ENCODE assay signal across 16 cellular contexts in the genomic region with DNA sequence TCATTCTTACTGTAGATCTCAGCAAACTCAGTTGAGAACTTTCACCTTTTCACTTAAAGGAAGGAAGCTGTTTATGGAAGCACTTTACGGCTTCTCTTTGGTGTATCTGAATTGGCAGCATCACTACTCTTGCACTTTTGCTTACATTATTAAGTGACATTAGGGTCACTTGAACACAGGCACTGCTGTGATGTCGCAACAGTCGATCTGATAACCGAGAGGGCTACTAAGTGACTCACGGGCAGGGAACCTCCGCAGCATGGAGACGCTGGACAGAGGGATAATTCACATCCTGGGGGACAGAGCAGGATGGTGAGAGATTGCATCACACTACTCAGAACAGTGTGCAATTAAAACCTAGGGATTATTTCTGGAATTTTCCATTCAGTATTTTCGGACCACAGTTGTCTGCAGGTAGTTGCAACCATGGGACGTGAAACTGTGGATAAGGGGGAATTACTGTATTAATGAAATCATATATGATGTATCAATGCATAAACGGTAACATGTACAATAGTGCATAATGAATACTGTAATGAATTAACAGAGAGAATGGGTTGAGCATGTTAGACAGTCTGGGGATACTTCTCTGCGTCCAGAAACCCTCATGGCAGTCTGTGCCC. TPM values are rescaled to one million over a fixed set of nuclear protein-coding genes. Genes with fewer than 3 reads are reported as not detected.
A peak's percentile ranks its signal among the peaks of the same experiment; 100 is the strongest.
DNase-seq lines count a peak whose midpoint lies in the region; ATAC-seq and TF ChIP-seq lines count a peak whose summit lies in the region.
"Had no signal": no experiment of that assay in that cellular context is flagged by ENCODE, and none has a peak within 500 bp of the region (broad histone marks: within the 10 kb centered on the region; RNA-seq: fewer than 3 reads in every experiment).

No MANE protein-coding gene starts in this region.

- DNase-seq in HCT116 (ENCODE audit: low read depth, low spot score) (no peak), SK-N-SH (no peak), foreskin fibroblast (peak; percentile 78 to 79), ureter (ENCODE audit: low spot score) (peak; percentile 64), NCI-H2081 treated with DMSO at 0.1 percent for 48 hours (lab: John Stamatoyannopoulos, UW) (no peak)
- DNase-seq: activated naive CD4-positive, alpha-beta T cell treated with anti-CD3 and anti-CD28 coated beads for 36 hours; cortex of kidney; Karpas-422; natural killer cell; NCI-H2171 treated with DMSO at 0.1 percent for 48 hours; Peyer's patch; T-helper 9 cell; testis had no signal

- BruUV-seq in HCT116 (replicated peaks; lab: Mats Ljungman, UMichigan) = no TSS peak

- RAD21 ChIA-PET in HCT116 (lab: Charles Lee; ENCODE audit: low non-redundant PET in 1 of 2, low total read pairs in 2 of 2, uncharacterized antibody in 2 of 2, unreplicated experiment in 2 of 2) = no interaction called here

- no peak for ATAC-seq in HCT116
- ATAC-seq in HG02763 (IDR thresholded peaks at IDR 0.05; ENCODE audit: unreplicated experiment) = no peak
- no peak for ATAC-seq in GM21717 (IDR thresholded peaks at IDR 0.05; ENCODE audit: unreplicated experiment)
- ATAC-seq: natural killer cell had no signal

- no peak overlapping the region for H3K9ac ChIP-seq in HCT116 (ENCODE audit: low read length)
- no peak overlapping the region for H3K9ac ChIP-seq in SK-N-SH

- no peaks in the 10 kb centered on the region for H3K79me2 ChIP-seq in HCT116 (ENCODE audit: insufficient read depth, low read length)
- no peaks in the 10 kb centered on the region for H3K79me2 ChIP-seq in SK-N-SH (ENCODE audit: insufficient read depth)

- no peaks in the 10 kb centered on the region for H3F3A ChIP-seq in SK-N-SH (replicated peaks; ENCODE audit: insufficient read depth)

- H3K4me1 ChIP-seq in HCT116 (ENCODE audit: control insufficient read depth in 1 of 2, insufficient read depth in 2 of 2, low read length in 2 of 2) (peaks cover 0 to 12% of the 10 kb centered on the region in 2 experiments; a peak in 2 of 4 replicates), SK-N-SH (ENCODE audit: control insufficient read depth in 1 of 2, insufficient read depth in 2 of 2, low read depth in 1 of 2, low read length in 1 of 2) (no peaks in the 10 kb centered on the region; a peak in 1 of 4 replicates)
- H3K4me1 ChIP-seq: HAP-1, Peyer's patch, testis had no signal

- TF ChIP-seq CTCF in HCT116 (IDR thresholded peaks at IDR 0.05 in 2 of 3, conservative IDR thresholded peaks at IDR 0.05 in 1 of 3; ENCODE audit: borderline replicate concordance in 1 of 3, insufficient read depth in 1 of 3, low read depth in 2 of 3, low read length in 2 of 3) = no peak
- no peak for TF ChIP-seq CTCF in SK-N-SH (IDR thresholded peaks at IDR 0.05)
- TF ChIP-seq CTCF in foreskin fibroblast (IDR thresholded peaks at IDR 0.05; ENCODE audit: low read depth, low read length) = no peak

- H4K20me1 ChIP-seq in HCT116 (ENCODE audit: insufficient read depth) (no peaks in the 10 kb centered on the region), SK-N-SH (ENCODE audit: insufficient read depth) (no peaks in the 10 kb centered on the region)

- CTCF ChIA-PET in HCT116 (lab: Charles Lee) (no interaction called here), SK-N-SH (lab: Yijun Ruan, JAX) (interaction anchor here (1.2 to 2.7 kb wide), 4 partner anchors 31 to 267 kb away, joined by 3 to 9 read pairs (median 4); partner anchors contain the start of gene WRAP53)

- H3K36me3 ChIP-seq in HCT116 (ENCODE audit: control insufficient read depth in 1 of 2, insufficient read depth in 2 of 2, low read length in 2 of 2) = no peaks in the 10 kb centered on the region
- no peaks in the 10 kb centered on the region for H3K36me3 ChIP-seq in SK-N-SH (replicated peaks in 1 of 2; ENCODE audit: control insufficient read depth in 1 of 2, insufficient read depth in 2 of 2, low read length in 1 of 2)
- H3K36me3 ChIP-seq: HAP-1, Peyer's patch had no signal

- H2AFZ ChIP-seq in HCT116 (ENCODE audit: low read depth, low read length, poor library complexity, severe bottlenecking) = no peak overlapping the region
- no peak overlapping the region for H2AFZ ChIP-seq in SK-N-SH (ENCODE audit: low read depth)

- no peak overlapping the region for H3K4me2 ChIP-seq in HCT116 (ENCODE audit: low read length)
- no peak overlapping the region for H3K4me2 ChIP-seq in SK-N-SH

- H3K27me3 ChIP-seq in HCT116 (ENCODE audit: insufficient read depth, low read length) (0 out of 2 replicates have a peak, but pooled peaks cover under 1% of the 10 kb centered on the region), SK-N-SH (ENCODE audit: insufficient read depth) (no peaks in the 10 kb centered on the region; the same call in 1 of the 2 replicates)
- H3K27me3 ChIP-seq: Peyer's patch, testis had no signal

- H3K27ac ChIP-seq in HCT116 (ENCODE audit: low read depth, low read length) (no peak overlapping the region), SK-N-SH (ENCODE audit: low read depth in 2 of 2, low read length in 1 of 2) (no peak overlapping the region)
- H3K27ac ChIP-seq: Peyer's patch, testis had no signal

- intact Hi-C loops in HCT116 (cut with micrococcal nuclease) = no loop called here

- no peak for TF ChIP-seq POLR2A in HCT116 (IDR thresholded peaks at IDR 0.05; ENCODE audit: borderline replicate concordance, extremely low read depth, insufficient read depth, insufficient read length)

- 47% methylated on average over 7 of the region's 11 CpGs for WGBS in SK-N-SH (ENCODE audit: low lambda C conversion rate)

- TF ChIP-seq EP300 in SK-N-SH (IDR thresholded peaks at IDR 0.05; ENCODE audit: borderline replicate concordance in 1 of 2, low read depth in 1 of 2, low read length in 1 of 2) = no peak

- TF ChIP-seq RAD21 in HCT116 (IDR thresholded peaks at IDR 0.05; ENCODE audit: low read depth) (no peak), SK-N-SH (IDR thresholded peaks at IDR 0.05; ENCODE audit: low read length) (no peak)

- H3K4me3 ChIP-seq in HCT116 (replicated peaks in 1 of 2; ENCODE audit: low read depth in 1 of 2, low read length in 2 of 2) (no peak overlapping the region), SK-N-SH (ENCODE audit: low read depth in 2 of 2, low read length in 1 of 2) (no peak overlapping the region), foreskin fibroblast (ENCODE audit: low read depth in 1 of 2, low read length in 2 of 2) (no peak overlapping the region)
- H3K4me3 ChIP-seq: HAP-1, Peyer's patch, testis had no signal

- H3K9me3 ChIP-seq in HCT116 (ENCODE audit: control insufficient read depth in 1 of 2, insufficient read depth in 1 of 2, low read depth in 1 of 2, low read length in 2 of 2) (no peaks in the 10 kb centered on the region), SK-N-SH (no peaks in the 10 kb centered on the region)
- H3K9me3 ChIP-seq: HAP-1, Peyer's patch, testis had no signal

- H3K9me2 ChIP-seq in HCT116 (ENCODE audit: insufficient read depth) (no peaks in the 10 kb centered on the region), SK-N-SH (no peaks in the 10 kb centered on the region)

- POLR2A ChIA-PET in HCT116 (lab: Charles Lee) (no interaction called here), SK-N-SH (lab: Yijun Ruan, JAX) (no interaction called here)

TF ChIP-seq in HCT116, 20 proteins besides CTCF, POLR2A, EP300 and RAD21:
- no peak for TF ChIP-seq JUND (IDR thresholded peaks at IDR 0.05)
- TF ChIP-seq SP1 (IDR thresholded peaks at IDR 0.05; ENCODE audit: low read depth) = peak; percentile 32
- no peak for TF ChIP-seq TCF7L2 (IDR thresholded peaks at IDR 0.05; ENCODE audit: borderline replicate concordance, extremely low read depth, insufficient read depth, insufficient read length)
- TF ChIP-seq ELF1 (IDR thresholded peaks at IDR 0.05; ENCODE audit: borderline replicate concordance, low read depth) = no peak
- TF ChIP-seq CEBPB (IDR thresholded peaks at IDR 0.05; ENCODE audit: low read depth) = peak; percentile 89

TF ChIP-seq in SK-N-SH, 30 proteins besides CTCF, POLR2A, EP300 and RAD21 (continues in another document):
- TF ChIP-seq NRF1 (IDR thresholded peaks at IDR 0.05; ENCODE audit: low read depth, low read length) (no peak), TAF1 (IDR thresholded peaks at IDR 0.05; ENCODE audit: borderline replicate concordance, low read depth, low read length) (no peak), FOXJ3 (CRISPR knock-in tag; IDR thresholded peaks at IDR 0.05) (no peak), SIN3A (IDR thresholded peaks at IDR 0.05; ENCODE audit: borderline replicate concordance, low read depth, low read length) (no peak), REST (IDR thresholded peaks at IDR 0.05; ENCODE audit: low read depth, low read length) (peak; percentile 83), GATA2 (CRISPR knock-in tag; IDR thresholded peaks at IDR 0.05) (no peak; the same call in 1 of the 2 replicates)

RNA-seq across cellular contexts. Expression of gene DNAH2, which starts 56.6 kb away (rescaled TPM):
- total RNA-seq in HCT116 (2021; ENCODE audit: unreplicated experiment) = 2.0 TPM
- polyA plus RNA-seq in HCT116 (2012) = 0.91 and 1.4 TPM in 2 replicates
- polyA plus RNA-seq in SK-N-SH (2012; rRNA removed) = 0.13 and 0.18 TPM in 2 replicates
- 0.07 and 0.18 TPM in 2 replicates for polyA plus RNA-seq in SK-N-SH (2012; cell fraction: cytosol; rRNA removed)
- 0.56 and 0.81 TPM in 2 replicates for polyA plus RNA-seq in SK-N-SH (2012; cell fraction: nucleus; rRNA removed)
- total RNA-seq in ureter = 1.5 TPM
- total RNA-seq: activated naive CD4-positive, alpha-beta T cell treated with anti-CD3 and anti-CD28 coated beads for 36 hours had no signal

RNA-seq across cellular contexts. Expression of gene KDM6B, which starts 59.9 kb away (rescaled TPM):
- total RNA-seq in HCT116 (2021; ENCODE audit: unreplicated experiment) (42.1 TPM), ureter (31.8 TPM)
- 21.0 and 26.5 TPM in 2 replicates for polyA plus RNA-seq in HCT116 (2012)
- polyA plus RNA-seq in SK-N-SH (2012; rRNA removed) = 1.4 and 2.6 TPM in 2 replicates
- 1.5 and 2.1 TPM in 2 replicates for polyA plus RNA-seq in SK-N-SH (2012; cell fraction: cytosol; rRNA removed)
- 12.6 and 12.7 TPM in 2 replicates for polyA plus RNA-seq in SK-N-SH (2012; cell fraction: nucleus; rRNA removed)

Comparison
In these comparisons a context has a peak if more than half of its experiments do, and no peak if none do; other contexts are left out.
1. DNase-seq: peak in foreskin fibroblast (2 of 2) and ureter (single experiment); none in HCT116 (single experiment), SK-N-SH (single experiment) and NCI-H2081 treated with DMSO at 0.1 percent for 48 hours (single experiment).
2. Of the 11 proteins assayed by ChIP-seq in both SK-N-SH and HCT116: peak only in SK-N-SH: REST; only in HCT116: none; in both: none; in neither: 10.